In the genomic region with DNA sequence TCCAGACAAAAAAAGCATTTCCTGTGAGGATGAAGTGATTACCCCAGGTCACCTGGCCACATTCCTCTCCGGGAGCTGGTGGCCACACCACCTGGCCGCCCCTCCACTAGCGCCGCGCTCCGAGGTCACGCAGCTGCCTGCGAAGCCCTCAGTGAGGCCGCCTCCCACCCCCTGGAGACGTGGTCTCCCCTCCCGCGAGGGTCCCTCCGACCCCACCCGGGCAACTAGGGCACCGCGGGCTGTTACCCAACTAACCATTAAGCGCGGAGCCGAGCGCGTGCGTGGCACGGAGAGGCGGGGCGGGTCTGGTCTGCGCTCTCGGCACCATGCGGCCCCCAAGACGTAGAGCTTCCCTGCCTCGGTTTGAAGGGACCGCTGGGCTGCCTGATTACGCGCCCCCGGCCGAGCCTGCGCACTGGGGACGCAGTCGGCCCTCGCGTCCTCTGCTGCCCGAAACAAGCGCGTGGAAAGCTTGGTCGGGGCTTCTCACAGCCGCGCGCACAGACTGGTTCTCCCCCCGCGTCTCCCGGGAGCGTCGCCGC, we compare ENCODE assay signal across 7 cellular contexts.
DNase-seq lines count a peak whose midpoint lies in the region; ATAC-seq and TF ChIP-seq lines count a peak whose summit lies in the region.

No MANE protein-coding gene starts in this region.

- H3K4me3 Mint-ChIP-seq in HFFc6 = peak overlapping the region; percentile 83

- DNase-seq in HFFc6 (no peak), SK-N-DZ (ENCODE audit: low spot score) (peak; percentile 78), NCI-H510A (lab: John Stamatoyannopoulos, UW) (no peak), medulla oblongata (ENCODE audit: extremely low spot score) (no peak)

- H3K27me3 ChIP-seq in muscle layer of duodenum (ENCODE audit: low read depth, low read length) = peaks cover 5% of the 10 kb centered on the region

- H3K27me3 Mint-ChIP-seq in HFFc6 (ENCODE audit: insufficient read depth) = peaks cover 5% of the 10 kb centered on the region

- H3K36me3 ChIP-seq in muscle layer of duodenum (ENCODE audit: control insufficient read depth in 1 of 2, insufficient read depth in 2 of 2, low read length in 2 of 2) = no peaks in the 10 kb centered on the region

- H3K9me3 ChIP-seq in muscle layer of duodenum (ENCODE audit: control insufficient read depth in 1 of 2, low read length in 2 of 2) = no peaks in the 10 kb centered on the region

- peak overlapping the region; percentile 61; the same call in 1 of the 2 replicates for H3K27ac Mint-ChIP-seq in HFFc6

- no peak overlapping the region for H3K27ac ChIP-seq in muscle layer of duodenum (ENCODE audit: low read length)

- peaks cover 0 to 14% of the 10 kb centered on the region in 2 donors for H3K4me1 ChIP-seq in muscle layer of duodenum (ENCODE audit: control insufficient read depth in 1 of 2, insufficient read depth in 2 of 2, low read length in 2 of 2)

- ATAC-seq in esophagus mucosa (peak; percentile 26), GM19035 (IDR thresholded peaks at IDR 0.05; ENCODE audit: unreplicated experiment) (no peak)

- no peak for TF ChIP-seq CTCF in HFFc6 (IDR thresholded peaks at IDR 0.05)

- peaks cover 13% of the 10 kb centered on the region for H3K36me3 Mint-ChIP-seq in HFFc6 (ENCODE audit: low read depth)

- H3K9me3 Mint-ChIP-seq in HFFc6 = peaks cover 10% of the 10 kb centered on the region

- H3K4me3 ChIP-seq in muscle layer of duodenum (ENCODE audit: low read depth in 1 of 2, low read length in 2 of 2) = peak overlapping the region; percentile 21 to 68

- peaks cover 39% of the 10 kb centered on the region for H3K4me1 Mint-ChIP-seq in HFFc6 (ENCODE audit: low read depth)
